In the genomic region with DNA sequence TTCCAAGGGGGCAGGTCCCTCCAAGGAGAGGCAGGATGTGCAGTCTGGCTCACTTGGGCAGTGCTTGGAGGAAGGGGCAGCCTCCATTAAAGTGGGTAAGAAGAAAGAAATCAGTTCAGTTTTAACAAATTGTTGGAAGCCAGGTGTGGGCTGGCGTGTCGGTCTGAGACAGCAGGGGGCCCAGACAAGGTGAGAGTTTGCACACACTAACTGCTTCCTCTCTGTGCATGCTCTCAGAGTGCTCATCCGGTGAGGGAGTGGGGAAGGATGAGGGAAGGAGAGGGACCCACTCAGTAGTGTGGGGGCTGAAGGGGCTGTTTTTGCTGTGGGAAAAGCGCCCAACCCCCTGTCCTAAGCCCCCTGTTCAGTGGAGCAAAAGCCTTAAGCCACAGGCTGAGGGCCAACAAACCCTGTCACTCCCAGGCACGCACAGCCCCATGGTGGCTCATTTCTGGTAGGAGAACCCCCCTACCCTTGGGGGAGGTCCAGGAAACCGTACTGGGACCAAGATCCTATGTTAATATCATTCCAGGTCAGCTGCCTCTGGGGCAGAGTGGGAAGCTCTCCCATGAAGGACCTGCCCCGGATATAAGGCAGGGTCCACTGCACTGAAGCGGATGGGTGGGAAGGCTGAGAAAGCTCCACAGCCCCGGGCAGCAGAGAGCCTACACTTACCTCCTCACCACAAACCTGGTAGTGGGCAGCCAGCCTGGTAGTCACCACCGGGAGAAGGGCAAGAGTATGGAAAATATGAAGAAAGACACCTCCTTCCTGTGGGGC, we compare ENCODE assay signal across 16 cellular contexts. TPM values are rescaled to one million over a fixed set of nuclear protein-coding genes. Genes with fewer than 3 reads are reported as not detected.
A peak's percentile ranks its signal among the peaks of the same experiment; 100 is the strongest.
DNase-seq lines count a peak whose midpoint lies in the region; ATAC-seq and TF ChIP-seq lines count a peak whose summit lies in the region.
"Had no signal": no experiment of that assay in that cellular context is flagged by ENCODE, and none has a peak within 500 bp of the region (broad histone marks: within the 10 kb centered on the region; RNA-seq: fewer than 3 reads in every experiment).

No MANE protein-coding gene starts in this region.

- no peak overlapping the region for H4K8ac ChIP-seq in mesenchymal stem cell (ENCODE audit: low read length)

- peak; percentile 56 for ATAC-seq in activated CD4-positive, alpha-beta T cell treated with anti-CD3 and anti-CD28 coated beads for 36 hours
- ATAC-seq in WTC11 (0 out of 2 replicates have a peak, but pooled peaks have one; percentile 6), HG02852 (IDR thresholded peaks at IDR 0.05; ENCODE audit: unreplicated experiment) (no peak)

- no peak overlapping the region for H2AK5ac ChIP-seq in mesenchymal stem cell (ENCODE audit: low read length, severe bottlenecking)

- no peaks in the 10 kb centered on the region for H3K9me3 Mint-ChIP-seq in activated CD4-positive, alpha-beta T cell treated with anti-CD3 and anti-CD28 coated beads for 36 hours (ENCODE audit: low read depth)
- H3K9me3 Mint-ChIP-seq in activated CD4-positive, alpha-beta T cell treated with anti-CD3 and anti-CD28 coated beads, Interleukin-2, amount 10 ng/mL, durations not matched to agents 24 days and 14 days = no peaks in the 10 kb centered on the region
- H3K9me3 Mint-ChIP-seq in WTC11 = peaks cover 10% of the 10 kb centered on the region
- H3K9me3 Mint-ChIP-seq: IgD-negative memory B cell had no signal

- no peak overlapping the region for H3K4ac ChIP-seq in mesenchymal stem cell (ENCODE audit: low read depth in 1 of 2, low read length in 2 of 2)

- no peak overlapping the region for H2BK15ac ChIP-seq in mesenchymal stem cell (ENCODE audit: low read depth, poor library complexity, severe bottlenecking)

- no peak overlapping the region for H4K91ac ChIP-seq in mesenchymal stem cell (ENCODE audit: low read length)

- no peak overlapping the region for H2BK12ac ChIP-seq in mesenchymal stem cell (ENCODE audit: low read length in 2 of 2)

- no peak overlapping the region for H3K4me3 Mint-ChIP-seq in activated CD4-positive, alpha-beta T cell treated with anti-CD3 and anti-CD28 coated beads for 36 hours
- H3K4me3 Mint-ChIP-seq in activated CD4-positive, alpha-beta T cell treated with anti-CD3 and anti-CD28 coated beads, Interleukin-2, amount 10 ng/mL, durations not matched to agents 24 days and 14 days = no peak overlapping the region
- H3K4me3 Mint-ChIP-seq in WTC11 = no peak overlapping the region
- H3K4me3 Mint-ChIP-seq: IgD-negative memory B cell had no signal

- H3K79me1 ChIP-seq in mesenchymal stem cell (replicated peaks; ENCODE audit: low read length, poor library complexity, severe bottlenecking) = no peaks in the 10 kb centered on the region

- H3K27ac ChIP-seq in mesenchymal stem cell (ENCODE audit: low read length, poor library complexity, severe bottlenecking) = no peak overlapping the region
- H3K27ac ChIP-seq: BLaER1 had no signal

- H3K4me1 Mint-ChIP-seq in activated CD4-positive, alpha-beta T cell treated with anti-CD3 and anti-CD28 coated beads for 36 hours = peaks cover 16% of the 10 kb centered on the region
- peaks cover 14% of the 10 kb centered on the region for H3K4me1 Mint-ChIP-seq in activated CD4-positive, alpha-beta T cell treated with anti-CD3 and anti-CD28 coated beads, Interleukin-2, amount 10 ng/mL, durations not matched to agents 24 days and 14 days
- H3K4me1 Mint-ChIP-seq in WTC11 = peaks cover 43% of the 10 kb centered on the region

- TF ChIP-seq CTCF in GM12873 (IDR thresholded peaks at IDR 0.05; ENCODE audit: insufficient read depth, low read depth, low read length, missing control alignments) (peak; percentile 27), WTC11 (IDR thresholded peaks at IDR 0.05) (no peak)

- no peaks in the 10 kb centered on the region for H3K9me3 ChIP-seq in mesenchymal stem cell (ENCODE audit: control insufficient read depth, low read length)
- H3K9me3 ChIP-seq: BLaER1 had no signal

- H2BK5ac ChIP-seq in mesenchymal stem cell (ENCODE audit: low read depth, low read length, poor library complexity, severe bottlenecking) = no peak overlapping the region

- peaks cover 9% of the 10 kb centered on the region for H3K4me1 ChIP-seq in mesenchymal stem cell (ENCODE audit: control insufficient read depth, insufficient read depth, low read depth, low read length)

- no peaks in the 10 kb centered on the region for H3K36me3 ChIP-seq in mesenchymal stem cell (ENCODE audit: control insufficient read depth in 1 of 2, insufficient read depth in 2 of 2, low read depth in 1 of 2, low read length in 2 of 2)
- H3K36me3 ChIP-seq: BLaER1 had no signal

- CTCF ChIA-PET in activated CD4-positive, alpha-beta T cell treated with anti-CD3 and anti-CD28 coated beads for 36 hours (lab: Charles Lee) = interaction anchor here (1.3 kb wide), 1 partner anchor 21 kb away, joined by 4 read pairs; no protein-coding TSS in a partner anchor
- CTCF ChIA-PET in WTC11 (lab: Charles Lee) = interaction anchor here (0.5 to 2.7 kb wide), 4 partner anchors 10 to 434 kb away, joined by 3 to 14 read pairs (median 3); no protein-coding TSS in a partner anchor

- H3K27me3 ChIP-seq in mesenchymal stem cell (ENCODE audit: control insufficient read depth in 1 of 2, insufficient read depth in 1 of 2, low read length in 2 of 2) = peaks cover 0 to 3% of the 10 kb centered on the region in 2 experiments
- H3K27me3 ChIP-seq: BLaER1 had no signal

- intact Hi-C loops in activated CD4-positive, alpha-beta T cell treated with anti-CD3 and anti-CD28 coated beads for 36 hours (cut with DNase I, micrococcal nuclease) = no loop called here
- intact Hi-C loops in activated CD4-positive, alpha-beta T cell treated with anti-CD3 and anti-CD28 coated beads, Interleukin-2, amount 10 ng/mL, durations not matched to agents 24 days and 14 days (cut with micrococcal nuclease) = no loop called here

- no peak overlapping the region for H3K14ac ChIP-seq in mesenchymal stem cell (ENCODE audit: low read length in 2 of 2)

- no peak overlapping the region for H3K18ac ChIP-seq in mesenchymal stem cell (ENCODE audit: low read depth in 1 of 2, low read length in 2 of 2)

- H3K4me2 ChIP-seq in mesenchymal stem cell (ENCODE audit: low read length, poor library complexity, severe bottlenecking) = no peak overlapping the region
- H3K4me2 ChIP-seq: BLaER1 had no signal

- no peak overlapping the region for H2BK120ac ChIP-seq in mesenchymal stem cell (ENCODE audit: low read depth, low read length)

- H3K27ac Mint-ChIP-seq in activated CD4-positive, alpha-beta T cell treated with anti-CD3 and anti-CD28 coated beads for 36 hours = no peak overlapping the region
- no peak overlapping the region for H3K27ac Mint-ChIP-seq in activated CD4-positive, alpha-beta T cell treated with anti-CD3 and anti-CD28 coated beads, Interleukin-2, amount 10 ng/mL, durations not matched to agents 24 days and 14 days
- H3K27ac Mint-ChIP-seq in WTC11 = no peak overlapping the region
- H3K27ac Mint-ChIP-seq: IgD-negative memory B cell had no signal

- H3K4me3 ChIP-seq in mesenchymal stem cell (ENCODE audit: insufficient read depth in 1 of 2, low read depth in 1 of 2, low read length in 2 of 2) = no peak overlapping the region
- H3K4me3 ChIP-seq: BLaER1 had no signal

- peak; percentile 36 for DNase-seq in activated CD4-positive, alpha-beta T cell treated with anti-CD3 and anti-CD28 coated beads for 36 hours
- no peak for DNase-seq in activated CD4-positive, alpha-beta T cell treated with anti-CD3 and anti-CD28 coated beads, Interleukin-2, amount 10 ng/mL, durations not matched to agents 24 days and 14 days
- no peak for DNase-seq in WTC11 (ENCODE audit: low spot score)
- DNase-seq in mesenchymal stem cell = no peak
- no peak for DNase-seq in anterior cingulate cortex (lab: John Stamatoyannopoulos, UW)
- no peak for DNase-seq in stimulated activated CD4-positive, alpha-beta T cell treated with anti-CD3 and anti-CD28 coated beads, Interleukin-15, amount 100 ng/mL, for 24 hours
- DNase-seq: 8988T; HCEC 1CT; NCI-H2081; NCI-H524 treated with DMSO at 0.1 percent for 48 hours; NK-92 treated with Interleukin-12 subunit alpha and Interleukin-12 subunit beta, amount 100 ng/mL, for 24 hours; OCI-M1 had no signal

- 73% methylated on average over 8 of the region's 10 CpGs for WGBS in mesenchymal stem cell

- POLR2A ChIA-PET in activated CD4-positive, alpha-beta T cell treated with anti-CD3 and anti-CD28 coated beads for 36 hours (lab: Charles Lee) = no interaction called here
- POLR2A ChIA-PET in WTC11 (lab: Charles Lee) = no interaction called here

- H2AFZ ChIP-seq in mesenchymal stem cell (ENCODE audit: low read depth, low read length) = no peak overlapping the region

- H3K27me3 Mint-ChIP-seq in activated CD4-positive, alpha-beta T cell treated with anti-CD3 and anti-CD28 coated beads for 36 hours = no peaks in the 10 kb centered on the region
- peaks cover 2% of the 10 kb centered on the region for H3K27me3 Mint-ChIP-seq in activated CD4-positive, alpha-beta T cell treated with anti-CD3 and anti-CD28 coated beads, Interleukin-2, amount 10 ng/mL, durations not matched to agents 24 days and 14 days
- no peaks in the 10 kb centered on the region; the same call in 1 of the 2 replicates for H3K27me3 Mint-ChIP-seq in WTC11 (ENCODE audit: low read depth)
- H3K27me3 Mint-ChIP-seq: IgD-negative memory B cell had no signal

- H3K36me3 Mint-ChIP-seq in activated CD4-positive, alpha-beta T cell treated with anti-CD3 and anti-CD28 coated beads for 36 hours (ENCODE audit: low read depth) = no peaks in the 10 kb centered on the region
- H3K36me3 Mint-ChIP-seq in activated CD4-positive, alpha-beta T cell treated with anti-CD3 and anti-CD28 coated beads, Interleukin-2, amount 10 ng/mL, durations not matched to agents 24 days and 14 days (ENCODE audit: low read depth) = no peaks in the 10 kb centered on the region
- no peaks in the 10 kb centered on the region for H3K36me3 Mint-ChIP-seq in WTC11
- H3K36me3 Mint-ChIP-seq: IgD-negative memory B cell had no signal

- H3K23ac ChIP-seq in mesenchymal stem cell (ENCODE audit: low read length in 2 of 2) = no peak overlapping the region

- H3K9ac ChIP-seq in mesenchymal stem cell (ENCODE audit: low read length) = peak overlapping the region; percentile 21
- H3K9ac ChIP-seq: BLaER1 had no signal

TF ChIP-seq in WTC11, 78 proteins besides CTCF, POLR2A, EP300 and RAD21 (continues in another document):
- TF ChIP-seq ZNF423 (CRISPR knock-in tag; IDR thresholded peaks at IDR 0.05) = no peak
- TF ChIP-seq ZNF396 (CRISPR knock-in tag; IDR thresholded peaks at IDR 0.05; ENCODE audit: borderline replicate concordance) = no peak
- no peak for TF ChIP-seq EMX1 (CRISPR knock-in tag; IDR thresholded peaks at IDR 0.05)
- no peak for TF ChIP-seq FOXK1 (CRISPR knock-in tag; IDR thresholded peaks at IDR 0.05)
- TF ChIP-seq SMAD3 (CRISPR knock-in tag; IDR thresholded peaks at IDR 0.05; ENCODE audit: borderline replicate concordance) = no peak

RNA-seq across cellular contexts. Expression of a gene that starts 5.1 kb away (rescaled TPM):
- 10 to 100 TPM; 40.1 to 47.6 TPM for total RNA-seq in activated CD4-positive, alpha-beta T cell treated with anti-CD3 and anti-CD28 coated beads for 36 hours
- total RNA-seq in activated CD4-positive, alpha-beta T cell treated with anti-CD3 and anti-CD28 coated beads, Interleukin-2, amount 10 ng/mL, durations not matched to agents 24 days and 14 days = 63.2 and 67.7 TPM in 2 replicates
- 32.5 to 44.2 TPM (median 41.8 TPM) in 3 replicates for total RNA-seq in WTC11 (2021)
- polyA plus RNA-seq in mesenchymal stem cell (2013, experiment 1 of 2) = 86.1 TPM
- 80.5 TPM for polyA plus RNA-seq in mesenchymal stem cell (2013, experiment 2 of 2)
